Comparison of ENCODE assay signal across 7 cellular contexts in the genomic region with DNA sequence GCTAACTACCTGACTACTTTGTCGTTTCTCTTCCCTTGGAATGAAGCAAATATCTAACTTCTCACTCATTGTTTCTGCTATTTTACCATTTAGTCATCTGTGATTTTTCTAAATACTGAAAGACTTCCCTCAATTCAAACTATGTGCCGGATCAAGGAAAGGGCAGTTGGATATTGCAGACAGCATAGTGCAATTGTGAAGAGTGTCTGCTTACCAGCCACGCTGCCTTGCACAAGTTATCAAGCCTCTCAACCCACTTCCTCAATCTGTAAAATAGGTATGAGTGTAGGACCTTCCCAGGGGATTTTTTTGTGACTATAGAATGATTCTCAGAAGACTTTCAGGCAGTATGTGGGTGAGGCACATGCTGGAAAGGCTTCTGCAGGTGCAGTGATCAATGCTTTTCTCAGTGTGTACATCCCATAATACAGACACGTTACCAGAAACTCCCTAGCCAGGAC. TPM values are rescaled to one million over a fixed set of nuclear protein-coding genes. Genes with fewer than 3 reads are reported as not detected.
DNase-seq lines count a peak whose midpoint lies in the region; ATAC-seq and TF ChIP-seq lines count a peak whose summit lies in the region.

No MANE protein-coding gene starts in this region.

- H4K20me1 ChIP-seq in HCT116 (ENCODE audit: insufficient read depth) (no peaks in the 10 kb centered on the region), OCI-LY3 (ENCODE audit: insufficient read depth, low read length) (no peaks in the 10 kb centered on the region)

- DNase-seq in HCT116 (ENCODE audit: low read depth, low spot score) = no peak
- no peak for DNase-seq in SHP77 treated with DMSO at 0.1 percent for 48 hours (lab: John Stamatoyannopoulos, UW)
- no peak for DNase-seq in NCI-H1105 treated with DMSO at 0.1 percent for 48 hours (lab: John Stamatoyannopoulos, UW)
- DNase-seq in cortex of kidney (lab: John Stamatoyannopoulos, UW) = no peak

- H3K4me1 ChIP-seq in HCT116 (ENCODE audit: control insufficient read depth in 1 of 2, insufficient read depth in 2 of 2, low read length in 2 of 2) = peaks cover 34 to 93% of the 10 kb centered on the region in 2 experiments
- H3K4me1 ChIP-seq in OCI-LY3 (ENCODE audit: low read length) = peaks cover 75% of the 10 kb centered on the region
- H3K4me1 ChIP-seq in mucosa of rectum (ENCODE audit: control insufficient read depth in 2 of 2, insufficient read depth in 2 of 2, low read length in 2 of 2) = peaks cover 30 to 61% of the 10 kb centered on the region in 2 donors

- H2AFZ ChIP-seq in HCT116 (ENCODE audit: low read depth, low read length, poor library complexity, severe bottlenecking) = no peak overlapping the region
- no peak overlapping the region for H2AFZ ChIP-seq in OCI-LY3 (ENCODE audit: low read depth, low read length)

- H3K9me2 ChIP-seq in HCT116 (ENCODE audit: insufficient read depth) = no peaks in the 10 kb centered on the region

- ATAC-seq in GM18861 (IDR thresholded peaks at IDR 0.05; ENCODE audit: unreplicated experiment) (peak; percentile 65), HCT116 (no peak)

- TF ChIP-seq RAD21 in HCT116 (IDR thresholded peaks at IDR 0.05; ENCODE audit: low read depth) = no peak

- intact Hi-C loops in HCT116 (cut with micrococcal nuclease) = loop anchor here (5.0 kb wide), 1 partner anchor 286 kb away; no protein-coding TSS in a partner anchor

- POLR2A ChIA-PET in HCT116 (lab: Charles Lee) = no interaction called here

- H3K4me2 ChIP-seq in HCT116 (ENCODE audit: low read length) = peak overlapping the region; percentile 75
- peak overlapping the region; percentile 79 for H3K4me2 ChIP-seq in OCI-LY3 (ENCODE audit: low read length)

- H3K36me3 ChIP-seq in HCT116 (ENCODE audit: control insufficient read depth in 1 of 2, insufficient read depth in 2 of 2, low read length in 2 of 2) (no peaks in the 10 kb centered on the region), OCI-LY3 (replicated peaks; ENCODE audit: low read depth, low read length) (peaks cover 8% of the 10 kb centered on the region), mucosa of rectum (ENCODE audit: control insufficient read depth in 2 of 2, insufficient read depth in 2 of 2, low read length in 2 of 2) (no peaks in the 10 kb centered on the region)

- H3K27me3 ChIP-seq in HCT116 (ENCODE audit: insufficient read depth, low read length) = no peaks in the 10 kb centered on the region
- H3K27me3 ChIP-seq in OCI-LY3 (ENCODE audit: low read depth, low read length) = peaks cover 3% of the 10 kb centered on the region; the same call in 1 of the 2 replicates
- no peaks in the 10 kb centered on the region for H3K27me3 ChIP-seq in mucosa of rectum (ENCODE audit: control insufficient read depth in 2 of 2, insufficient read depth in 2 of 2, low read length in 2 of 2)

- H3K4me3 ChIP-seq in HCT116 (replicated peaks in 1 of 2; ENCODE audit: low read depth in 1 of 2, low read length in 2 of 2) (no peak overlapping the region), OCI-LY3 (ENCODE audit: low read length) (peak overlapping the region; percentile 59), mucosa of rectum (ENCODE audit: low read length in 2 of 2) (no peak overlapping the region)

- H3K9me3 ChIP-seq in HCT116 (ENCODE audit: control insufficient read depth in 1 of 2, insufficient read depth in 1 of 2, low read depth in 1 of 2, low read length in 2 of 2) (no peaks in the 10 kb centered on the region), OCI-LY3 (ENCODE audit: insufficient read depth, low read length) (0 out of 2 replicates have a peak, but pooled peaks cover 6% of the 10 kb centered on the region), mucosa of rectum (ENCODE audit: control insufficient read depth in 2 of 2, low read length in 2 of 2) (no peaks in the 10 kb centered on the region)

- TF ChIP-seq POLR2A in HCT116 (IDR thresholded peaks at IDR 0.05; ENCODE audit: borderline replicate concordance, extremely low read depth, insufficient read depth, insufficient read length) = no peak

- RAD21 ChIA-PET in HCT116 (lab: Charles Lee; ENCODE audit: low non-redundant PET in 1 of 2, low total read pairs in 2 of 2, uncharacterized antibody in 2 of 2, unreplicated experiment in 2 of 2) = no interaction called here

- H3K79me2 ChIP-seq in HCT116 (ENCODE audit: insufficient read depth, low read length) (peaks cover 47% of the 10 kb centered on the region), OCI-LY3 (ENCODE audit: low read length) (no peaks in the 10 kb centered on the region)

- H3K27ac ChIP-seq in HCT116 (ENCODE audit: low read depth, low read length) (no peak overlapping the region), OCI-LY3 (ENCODE audit: low read length) (peak overlapping the region; percentile 95), mucosa of rectum (ENCODE audit: low read depth in 2 of 2, low read length in 2 of 2) (peak overlapping the region; percentile 93 to 95)

- no peak for TF ChIP-seq CTCF in HCT116 (IDR thresholded peaks at IDR 0.05 in 2 of 3, conservative IDR thresholded peaks at IDR 0.05 in 1 of 3; ENCODE audit: borderline replicate concordance in 1 of 3, insufficient read depth in 1 of 3, low read depth in 2 of 3, low read length in 2 of 3)
- no peak for TF ChIP-seq CTCF in OCI-LY3 (IDR thresholded peaks at IDR 0.05; ENCODE audit: low read depth, low read length)

- CTCF ChIA-PET in HCT116 (lab: Charles Lee) = no interaction called here

- no TSS peak for BruUV-seq in HCT116 (replicated peaks; lab: Mats Ljungman, UMichigan)

- H3K9ac ChIP-seq in HCT116 (ENCODE audit: low read length) (peak overlapping the region; percentile 64), OCI-LY3 (ENCODE audit: low read length) (peak overlapping the region; percentile 73; the same call in 1 of the 2 replicates), mucosa of rectum (ENCODE audit: low read depth in 1 of 2, low read length in 2 of 2) (peak overlapping the region; percentile 35 to 51)

TF ChIP-seq in HCT116, 20 proteins besides CTCF, POLR2A, EP300 and RAD21:
- TF ChIP-seq, protein P1, sequence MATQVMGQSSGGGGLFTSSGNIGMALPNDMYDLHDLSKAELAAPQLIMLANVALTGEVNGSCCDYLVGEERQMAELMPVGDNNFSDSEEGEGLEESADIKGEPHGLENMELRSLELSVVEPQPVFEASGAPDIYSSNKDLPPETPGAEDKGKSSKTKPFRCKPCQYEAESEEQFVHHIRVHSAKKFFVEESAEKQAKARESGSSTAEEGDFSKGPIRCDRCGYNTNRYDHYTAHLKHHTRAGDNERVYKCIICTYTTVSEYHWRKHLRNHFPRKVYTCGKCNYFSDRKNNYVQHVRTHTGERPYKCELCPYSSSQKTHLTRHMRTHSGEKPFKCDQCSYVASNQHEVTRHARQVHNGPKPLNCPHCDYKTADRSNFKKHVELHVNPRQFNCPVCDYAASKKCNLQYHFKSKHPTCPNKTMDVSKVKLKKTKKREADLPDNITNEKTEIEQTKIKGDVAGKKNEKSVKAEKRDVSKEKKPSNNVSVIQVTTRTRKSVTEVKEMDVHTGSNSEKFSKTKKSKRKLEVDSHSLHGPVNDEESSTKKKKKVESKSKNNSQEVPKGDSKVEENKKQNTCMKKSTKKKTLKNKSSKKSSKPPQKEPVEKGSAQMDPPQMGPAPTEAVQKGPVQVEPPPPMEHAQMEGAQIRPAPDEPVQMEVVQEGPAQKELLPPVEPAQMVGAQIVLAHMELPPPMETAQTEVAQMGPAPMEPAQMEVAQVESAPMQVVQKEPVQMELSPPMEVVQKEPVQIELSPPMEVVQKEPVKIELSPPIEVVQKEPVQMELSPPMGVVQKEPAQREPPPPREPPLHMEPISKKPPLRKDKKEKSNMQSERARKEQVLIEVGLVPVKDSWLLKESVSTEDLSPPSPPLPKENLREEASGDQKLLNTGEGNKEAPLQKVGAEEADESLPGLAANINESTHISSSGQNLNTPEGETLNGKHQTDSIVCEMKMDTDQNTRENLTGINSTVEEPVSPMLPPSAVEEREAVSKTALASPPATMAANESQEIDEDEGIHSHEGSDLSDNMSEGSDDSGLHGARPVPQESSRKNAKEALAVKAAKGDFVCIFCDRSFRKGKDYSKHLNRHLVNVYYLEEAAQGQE (IDR thresholded peaks at IDR 0.05; ENCODE audit: low read depth) = no peak
- no peak for TF ChIP-seq CEBPB (IDR thresholded peaks at IDR 0.05; ENCODE audit: low read depth)
- TF ChIP-seq JUND (IDR thresholded peaks at IDR 0.05) = no peak
- TF ChIP-seq TCF7L2 (IDR thresholded peaks at IDR 0.05; ENCODE audit: borderline replicate concordance, extremely low read depth, insufficient read depth, insufficient read length) = no peak
TF ChIP-seq in HCT116: peak in this region for 0.

RNA-seq across cellular contexts. Expression of a gene that starts 54.3 kb away (rescaled TPM):
- 71.5 TPM for total RNA-seq in HCT116 (2021; ENCODE audit: unreplicated experiment)
- polyA plus RNA-seq in HCT116 (2012) = 27.5 and 28.7 TPM in 2 replicates
